ENCODE assay signal across 19 cellular contexts in the genomic region with DNA sequence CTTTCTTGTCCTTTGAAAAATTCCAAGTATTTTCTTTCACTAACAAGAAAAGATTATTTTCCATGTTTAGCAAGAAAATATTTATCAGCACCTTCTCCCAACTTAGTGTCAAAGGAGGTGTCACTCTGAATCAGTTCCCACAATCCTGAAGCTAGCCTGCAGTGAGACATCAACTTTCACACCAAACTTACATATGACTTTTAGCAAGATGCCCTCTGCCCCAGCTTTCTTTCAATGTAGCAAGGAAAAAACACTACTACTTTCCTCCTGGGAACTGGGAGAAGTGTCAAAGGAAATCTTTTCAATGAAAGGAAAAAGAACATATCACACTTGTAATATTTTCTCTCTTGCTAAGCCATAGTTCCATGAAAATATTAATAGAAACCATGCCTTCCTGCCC.
"Had no signal": no experiment of that assay in that cellular context is flagged by ENCODE, and none has a peak within 500 bp of the region (broad histone marks: within the 10 kb centered on the region; RNA-seq: fewer than 3 reads in every experiment).

No MANE protein-coding gene starts in this region.

- H3K9ac ChIP-seq: KMS-11, SK-N-SH had no signal

- H3K4me2 ChIP-seq: KMS-11, SK-N-SH had no signal

- FAIRE-seq: RCC 7860 had no signal

- H3K9me3 ChIP-seq: SK-N-SH had no signal

- H3K27ac ChIP-seq: KMS-11 had no signal

- DNase-seq: Kasumi-1, MM.1S, NCI-H1092 treated with DMSO at 0.1 percent for 48 hours, NCI-H1436, NCI-H1694, NCI-H187 treated with DMSO at 0.1 percent for 48 hours, NCI-H2029 treated with DMSO at 0.1 percent for 48 hours, NCI-H2171 treated with DMSO at 0.1 percent for 48 hours, NCI-H226, NCI-H446, NCI-H510A, NCI-H524 treated with DMSO at 0.1 percent for 48 hours, NCI-H69, NCI-H774, RPMI8226, SHP77, SK-N-SH had no signal
